In the genomic region with DNA sequence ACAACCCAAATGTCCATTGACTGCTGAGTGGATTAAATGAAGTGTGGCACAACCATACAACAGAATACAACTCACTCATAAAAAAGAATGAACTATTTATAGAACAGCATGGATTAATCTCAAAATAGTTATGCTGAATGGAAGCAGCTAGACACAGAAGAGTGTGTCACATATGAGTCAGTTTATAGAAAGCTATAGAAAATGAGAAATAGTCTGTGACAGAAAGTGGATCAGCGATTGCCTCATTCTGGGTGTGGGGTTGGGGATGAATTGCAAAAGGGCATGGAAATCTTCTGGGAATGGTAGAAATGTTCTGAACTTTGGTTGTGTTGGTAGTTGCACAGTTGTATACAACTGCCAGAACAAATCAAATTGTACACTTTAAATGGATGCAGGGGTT, we compare ENCODE assay signal across 19 cellular contexts. TPM values are rescaled to one million over a fixed set of nuclear protein-coding genes. Genes with fewer than 3 reads are reported as not detected.
DNase-seq lines count a peak whose midpoint lies in the region; ATAC-seq, FAIRE-seq and TF ChIP-seq lines count a peak whose summit lies in the region.
"Had no signal": no experiment of that assay in that cellular context is flagged by ENCODE, and none has a peak within 500 bp of the region (broad histone marks: within the 10 kb centered on the region; RNA-seq: fewer than 3 reads in every experiment).

No MANE protein-coding gene starts in this region.

- intact Hi-C loops in right lobe of liver (cut with DNase I): no loop called here

- no peaks in the 10 kb centered on the region for H3K9me3 ChIP-seq in right lobe of liver
- H3K9me3 ChIP-seq: Caco-2, vagina had no signal

- TF ChIP-seq POLR2A in right lobe of liver (IDR thresholded peaks at IDR 0.05): no peak

- H3K4me1 ChIP-seq in foreskin keratinocyte (peaks cover 14% of the 10 kb centered on the region), right lobe of liver (no peaks in the 10 kb centered on the region)
- H3K4me1 ChIP-seq: Caco-2, vagina had no signal

- DNase-seq in EH (ENCODE audit: low read depth) (peak; percentile 67), MV-4-11 (lab: John Stamatoyannopoulos, UW) (peak; percentile 21), bronchial epithelial cell (ENCODE audit: low read depth) (peak; percentile 93), foreskin keratinocyte (peak; percentile 65 to 81), cerebellum (ENCODE audit: low spot score) (no peak), right lobe of liver (no peak)
- DNase-seq: activated CD4-positive, CD25-positive, alpha-beta regulatory T cell; activated CD8-positive, alpha-beta memory T cell treated with anti-CD3 and anti-CD28 coated beads for 24 hours; amygdala; NCI-H1092 treated with DMSO at 0.1 percent for 48 hours; NCI-H510A treated with DMSO at 0.1 percent for 48 hours; occipital lobe had no signal

- TF ChIP-seq CTCF in bronchial epithelial cell (IDR thresholded peaks at IDR 0.05; ENCODE audit: insufficient read depth, low read length, severe bottlenecking) (no peak), foreskin keratinocyte (conservative IDR thresholded peaks at IDR 0.05) (no peak), right lobe of liver (IDR thresholded peaks at IDR 0.05) (no peak)

- H3K27ac ChIP-seq in foreskin keratinocyte (no peak overlapping the region), right lobe of liver (no peak overlapping the region)
- H3K27ac ChIP-seq: HL-60, SJCRH30, vagina had no signal

- H3K4me3 ChIP-seq in bronchial epithelial cell (ENCODE audit: low read depth, low read length) (no peak overlapping the region), right lobe of liver (no peak overlapping the region)
- H3K4me3 ChIP-seq: SJCRH30, vagina had no signal

- no peaks in the 10 kb centered on the region for H3K36me3 ChIP-seq in bronchial epithelial cell (ENCODE audit: control insufficient read depth, insufficient read depth, low read length)
- H3K36me3 ChIP-seq in right lobe of liver: no peaks in the 10 kb centered on the region
- H3K36me3 ChIP-seq: SJCRH30, vagina had no signal

- 69% methylated on average over 1 of the region's 1 CpG for WGBS in right lobe of liver (ENCODE audit: insufficient coverage, low coverage, low lambda C conversion rate, missing lambda C conversion rate)

- H3K27me3 ChIP-seq in bronchial epithelial cell (ENCODE audit: control insufficient read depth, insufficient read depth, low read length) (no peaks in the 10 kb centered on the region), foreskin keratinocyte (no peaks in the 10 kb centered on the region), right lobe of liver (no peaks in the 10 kb centered on the region)
- H3K27me3 ChIP-seq: SJCRH30, vagina had no signal

- FAIRE-seq in bronchial epithelial cell (lab: Jason Lieb, UNC): no peak
- FAIRE-seq: endometrium had no signal

- ATAC-seq in foreskin keratinocyte (peak; percentile 92), HG02642 (IDR thresholded peaks at IDR 0.05; ENCODE audit: poor library complexity, unreplicated experiment) (no peak), right lobe of liver (no peak), HG02759 (IDR thresholded peaks at IDR 0.05; ENCODE audit: unreplicated experiment) (no peak)

RNA-seq across cellular contexts. Expression of gene PRR5L, which starts 37.4 kb away (rescaled TPM):
- total RNA-seq in bronchial epithelial cell (6.3 and 10.0 TPM in 2 replicates), foreskin keratinocyte (39.0 and 39.9 TPM in 2 replicates), cerebellum (12.9 TPM), right lobe of liver (1 to 10 TPM; 2.2 to 4.5 (median 2.3) TPM)
- 24.2 and 25.0 TPM in 2 replicates for polyA plus RNA-seq in foreskin keratinocyte
- total RNA-seq: Caco-2 had no signal

RNA-seq across cellular contexts. Expression of gene COMMD9, which starts 44.2 kb away (rescaled TPM):
- total RNA-seq in bronchial epithelial cell (7.8 and 9.2 TPM in 2 replicates), foreskin keratinocyte (51.1 and 62.8 TPM in 2 replicates), cerebellum (34.8 TPM), right lobe of liver (10 to 100 TPM; 30.6 to 41.4 (median 34.6) TPM)
- 72.4 and 75.3 TPM in 2 replicates for polyA plus RNA-seq in foreskin keratinocyte

Comparison
In these comparisons a context has a peak if more than half of its experiments do, and no peak if none do; other contexts are left out.
1. DNase-seq: peak in EH (single experiment), MV-4-11 (single experiment), bronchial epithelial cell (single experiment) and foreskin keratinocyte (2 of 2); none in cerebellum (single experiment) and right lobe of liver (0 of 3).